ENCODE assay signal across 9 cellular contexts in the genomic region with DNA sequence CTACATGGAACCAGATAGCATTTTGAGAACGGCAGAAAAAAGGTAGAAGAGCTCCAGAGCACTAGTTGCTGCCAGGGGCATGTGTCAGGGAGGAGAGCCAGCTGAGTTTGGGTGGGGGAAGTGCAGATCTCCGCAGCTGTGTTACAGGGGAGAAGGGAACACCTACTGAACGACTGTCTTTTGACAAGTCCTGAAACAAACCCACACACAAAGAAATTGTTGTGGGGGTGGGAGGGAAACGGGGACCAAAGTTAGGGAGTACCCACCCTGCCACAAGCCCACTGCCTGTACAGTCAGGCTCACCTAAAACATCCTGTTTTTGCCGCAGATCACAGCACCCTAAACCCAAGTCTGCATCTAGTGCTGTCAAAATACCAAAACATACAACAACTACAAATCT. TPM values are rescaled to one million over a fixed set of nuclear protein-coding genes. Genes with fewer than 3 reads are reported as not detected.
DNase-seq lines count a peak whose midpoint lies in the region; TF ChIP-seq lines count a peak whose summit lies in the region.
"Had no signal": no experiment of that assay in that cellular context is flagged by ENCODE, and none has a peak within 500 bp of the region (broad histone marks: within the 10 kb centered on the region; RNA-seq: fewer than 3 reads in every experiment).

No MANE protein-coding gene starts in this region.

- H3K9ac ChIP-seq in SU-DHL-6 (ENCODE audit: low read length), result no peak overlapping the region

- TF ChIP-seq CTCF in SU-DHL-6 (IDR thresholded peaks at IDR 0.05; ENCODE audit: insufficient read depth, low read length, poor library complexity, severe bottlenecking) (no peak), hepatocyte (IDR thresholded peaks at IDR 0.05; ENCODE audit: poor library complexity) (no peak)

- H3K4me1 ChIP-seq in hepatocyte (ENCODE audit: insufficient read depth), result peaks cover 9% of the 10 kb centered on the region

- H3K4me3 ChIP-seq in SU-DHL-6 (ENCODE audit: insufficient read depth, low read length, poor library complexity, severe bottlenecking), result no peak overlapping the region
- no peak overlapping the region for H3K4me3 ChIP-seq in hepatocyte

- DNase-seq in activated CD8-positive, alpha-beta memory T cell treated with anti-CD3 and anti-CD28 coated beads, Interleukin-2, amount 50 U/mL, for 4 hours, result peak; percentile 52
- peak; percentile 33 for DNase-seq in effector CD8-positive, alpha-beta T cell (lab: John Stamatoyannopoulos, UW)
- peak; percentile 52 to 83 (median 71) for DNase-seq in stimulated activated naive CD4-positive, alpha-beta T cell (lab: John Stamatoyannopoulos, UW)
- no peak for DNase-seq in hepatocyte (ENCODE audit: low spot score)
- DNase-seq in NCI-H146 treated with DMSO at 0.1 percent for 48 hours (lab: John Stamatoyannopoulos, UW; ENCODE audit: unreplicated experiment), result no peak
- DNase-seq in cerebellum (ENCODE audit: low spot score), result no peak
- DNase-seq in RPMI8226, result no peak
- DNase-seq: small intestine had no signal

- H2AFZ ChIP-seq in SU-DHL-6 (ENCODE audit: low read depth, low read length, severe bottlenecking) (no peak overlapping the region), hepatocyte (no peak overlapping the region)

- H3K79me2 ChIP-seq in SU-DHL-6 (ENCODE audit: insufficient read depth, low read length) (peaks cover 26% of the 10 kb centered on the region; the same call in 1 of the 2 replicates), hepatocyte (no peaks in the 10 kb centered on the region)

- H3K9me3 ChIP-seq in SU-DHL-6 (ENCODE audit: insufficient read depth, low read length) (no peaks in the 10 kb centered on the region), hepatocyte (ENCODE audit: low read depth) (no peaks in the 10 kb centered on the region)

- no peaks in the 10 kb centered on the region for H3F3A ChIP-seq in SU-DHL-6 (ENCODE audit: insufficient read depth)

- H3K4me2 ChIP-seq in SU-DHL-6 (ENCODE audit: low read depth, low read length, poor library complexity, severe bottlenecking) (peak overlapping the region; percentile 18), hepatocyte (no peak overlapping the region)

- H3K27ac ChIP-seq in SU-DHL-6 (ENCODE audit: low read depth, low read length) (no peak overlapping the region), hepatocyte (no peak overlapping the region)

- WGBS in hepatocyte (ENCODE audit: low lambda C conversion rate, missing lambda C conversion rate), result 38% methylated on average over 5 of the region's 5 CpGs

- H3K36me3 ChIP-seq in SU-DHL-6 (ENCODE audit: low read length) (no peaks in the 10 kb centered on the region), hepatocyte (replicated peaks; ENCODE audit: insufficient read depth, low read depth) (no peaks in the 10 kb centered on the region)

- H3K27me3 ChIP-seq in SU-DHL-6 (ENCODE audit: low read length) (no peaks in the 10 kb centered on the region), hepatocyte (no peaks in the 10 kb centered on the region)

- no peaks in the 10 kb centered on the region for H4K20me1 ChIP-seq in SU-DHL-6 (ENCODE audit: low read depth, low read length)
- H4K20me1 ChIP-seq in hepatocyte (ENCODE audit: insufficient read depth, poor library complexity, severe bottlenecking), result no peaks in the 10 kb centered on the region

- H3K9me2 ChIP-seq in SU-DHL-6 (replicated peaks; ENCODE audit: insufficient read depth, low read length), result no peaks in the 10 kb centered on the region
- no peaks in the 10 kb centered on the region for H3K9me2 ChIP-seq in hepatocyte (replicated peaks; ENCODE audit: insufficient read depth)

RNA-seq across cellular contexts. Expression of gene LEF1, which starts 55.5 kb away (rescaled TPM):
- total RNA-seq in hepatocyte (7.5 and 8.6 TPM in 2 replicates), cerebellum (18.1 TPM)
- 7.6 and 10.4 TPM in 2 replicates for polyA plus RNA-seq in hepatocyte

Comparison
In these comparisons a context has a peak if more than half of its experiments do, and no peak if none do; other contexts are left out.
1. DNase-seq: peak in activated CD8-positive, alpha-beta memory T cell treated with anti-CD3 and anti-CD28 coated beads, Interleukin-2, amount 50 U/mL, for 4 hours (single experiment), effector CD8-positive, alpha-beta T cell (single experiment) and stimulated activated naive CD4-positive, alpha-beta T cell (6 of 6); none in hepatocyte (single experiment), NCI-H146 treated with DMSO at 0.1 percent for 48 hours (single experiment), cerebellum (single experiment) and RPMI8226 (single experiment).